ENCODE assay signal across 1 cellular context in genomic region chr4:140924761-140925392, GRCh38.
TF ChIP-seq lines count a peak whose summit lies in the region.

No MANE protein-coding gene starts in this region.

TF ChIP-seq in H1, 55 proteins besides CTCF, POLR2A, EP300 and RAD21:
- TF ChIP-seq CBX8 (IDR thresholded peaks at IDR 0.05; ENCODE audit: borderline replicate concordance, low read depth, low read length) (no peak), FOSL1 (IDR thresholded peaks at IDR 0.05; ENCODE audit: insufficient read depth, low read depth, low read length) (no peak), ZNF274 (IDR thresholded peaks at IDR 0.05; ENCODE audit: borderline replicate concordance, extremely low read depth, low read length) (no peak), TCF12 (IDR thresholded peaks at IDR 0.05; ENCODE audit: low read depth, low read length) (no peak), SRF (IDR thresholded peaks at IDR 0.05; ENCODE audit: low read depth, low read length) (no peak), RFX5 (IDR thresholded peaks at IDR 0.05; ENCODE audit: borderline replicate concordance, low read depth, low read length) (no peak), BACH1 (IDR thresholded peaks at IDR 0.05; ENCODE audit: low read length) (no peak), ASH2L (IDR thresholded peaks at IDR 0.05; ENCODE audit: low read length) (no peak), CHD7 (IDR thresholded peaks at IDR 0.05; ENCODE audit: insufficient replicate concordance, low read length) (no peak), NRF1 (IDR thresholded peaks at IDR 0.05; ENCODE audit: low read depth, low read length) (no peak), SIRT6 (IDR thresholded peaks at IDR 0.05; ENCODE audit: low read length) (no peak), BCL11A (IDR thresholded peaks at IDR 0.05; ENCODE audit: low read depth in 2 of 2, low read length in 2 of 2) (no peak), POU5F1 (IDR thresholded peaks at IDR 0.05; ENCODE audit: low read depth, low read length) (no peak), RNF2 (IDR thresholded peaks at IDR 0.05; ENCODE audit: borderline replicate concordance, low read depth, low read length, missing control alignments, poor library complexity, severe bottlenecking) (no peak), MAX (IDR thresholded peaks at IDR 0.05) (no peak)
